In the genomic region with DNA sequence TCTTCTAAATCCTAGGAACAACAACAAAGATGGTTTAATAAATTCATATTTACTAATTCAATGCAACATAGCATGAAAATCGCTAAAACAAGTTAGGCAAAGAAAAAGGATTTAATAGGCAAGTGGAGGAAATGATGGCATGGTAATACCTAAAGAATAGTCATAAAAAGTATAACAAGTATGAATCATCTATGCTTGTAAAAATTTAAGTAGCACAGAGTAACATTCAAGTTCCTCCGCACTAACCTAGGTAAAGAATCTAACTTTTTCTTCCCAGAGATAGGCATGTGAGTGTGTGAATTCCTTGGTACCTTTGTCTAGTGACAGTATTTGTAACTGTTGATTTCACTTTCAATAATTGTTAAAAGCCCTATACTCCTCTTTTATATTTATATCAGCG, we compare ENCODE assay signal across 1 cellular context.
TF ChIP-seq lines count a peak whose summit lies in the region.

No MANE protein-coding gene starts in this region.

TF ChIP-seq in GM12878, 131 proteins besides CTCF, POLR2A, EP300 and RAD21:
- TF ChIP-seq SP1 (IDR thresholded peaks at IDR 0.05; ENCODE audit: low read depth, low read length) (no peak), MEF2B (IDR thresholded peaks at IDR 0.05; ENCODE audit: partially characterized antibody, poor library complexity, severe bottlenecking) (no peak), SUZ12 (IDR thresholded peaks at IDR 0.05; ENCODE audit: unreplicated experiment) (no peak), JUND (IDR thresholded peaks at IDR 0.05; ENCODE audit: low read depth, low read length) (no peak), MYC (IDR thresholded peaks at IDR 0.05; ENCODE audit: insufficient read depth, insufficient read length, insufficient replicate concordance, low read length, severe bottlenecking) (no peak), NRF1 (conservative IDR thresholded peaks at IDR 0.05; ENCODE audit: low read depth, low read length) (no peak), CEBPB (IDR thresholded peaks at IDR 0.05; ENCODE audit: borderline replicate concordance in 1 of 2, low read depth in 2 of 2, low read length in 2 of 2) (no peak), ZNF384 (IDR thresholded peaks at IDR 0.05; ENCODE audit: borderline replicate concordance, low read depth, low read length) (no peak), BMI1 (IDR thresholded peaks at IDR 0.05; ENCODE audit: borderline replicate concordance) (no peak), ZNF217 (IDR thresholded peaks at IDR 0.05) (no peak), BHLHE40 (IDR thresholded peaks at IDR 0.05; ENCODE audit: borderline replicate concordance in 1 of 2, low read depth in 2 of 2, low read length in 1 of 2) (no peak), GABPA (IDR thresholded peaks at IDR 0.05; ENCODE audit: low read depth) (no peak), MEF2A (IDR thresholded peaks at IDR 0.05; ENCODE audit: insufficient read depth, low read depth, low read length) (no peak)
- TF ChIP-seq, protein P1, sequence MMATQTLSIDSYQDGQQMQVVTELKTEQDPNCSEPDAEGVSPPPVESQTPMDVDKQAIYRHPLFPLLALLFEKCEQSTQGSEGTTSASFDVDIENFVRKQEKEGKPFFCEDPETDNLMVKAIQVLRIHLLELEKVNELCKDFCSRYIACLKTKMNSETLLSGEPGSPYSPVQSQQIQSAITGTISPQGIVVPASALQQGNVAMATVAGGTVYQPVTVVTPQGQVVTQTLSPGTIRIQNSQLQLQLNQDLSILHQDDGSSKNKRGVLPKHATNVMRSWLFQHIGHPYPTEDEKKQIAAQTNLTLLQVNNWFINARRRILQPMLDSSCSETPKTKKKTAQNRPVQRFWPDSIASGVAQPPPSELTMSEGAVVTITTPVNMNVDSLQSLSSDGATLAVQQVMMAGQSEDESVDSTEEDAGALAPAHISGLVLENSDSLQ (IDR thresholded peaks at IDR 0.05), result no peak
- TF ChIP-seq, protein P2, sequence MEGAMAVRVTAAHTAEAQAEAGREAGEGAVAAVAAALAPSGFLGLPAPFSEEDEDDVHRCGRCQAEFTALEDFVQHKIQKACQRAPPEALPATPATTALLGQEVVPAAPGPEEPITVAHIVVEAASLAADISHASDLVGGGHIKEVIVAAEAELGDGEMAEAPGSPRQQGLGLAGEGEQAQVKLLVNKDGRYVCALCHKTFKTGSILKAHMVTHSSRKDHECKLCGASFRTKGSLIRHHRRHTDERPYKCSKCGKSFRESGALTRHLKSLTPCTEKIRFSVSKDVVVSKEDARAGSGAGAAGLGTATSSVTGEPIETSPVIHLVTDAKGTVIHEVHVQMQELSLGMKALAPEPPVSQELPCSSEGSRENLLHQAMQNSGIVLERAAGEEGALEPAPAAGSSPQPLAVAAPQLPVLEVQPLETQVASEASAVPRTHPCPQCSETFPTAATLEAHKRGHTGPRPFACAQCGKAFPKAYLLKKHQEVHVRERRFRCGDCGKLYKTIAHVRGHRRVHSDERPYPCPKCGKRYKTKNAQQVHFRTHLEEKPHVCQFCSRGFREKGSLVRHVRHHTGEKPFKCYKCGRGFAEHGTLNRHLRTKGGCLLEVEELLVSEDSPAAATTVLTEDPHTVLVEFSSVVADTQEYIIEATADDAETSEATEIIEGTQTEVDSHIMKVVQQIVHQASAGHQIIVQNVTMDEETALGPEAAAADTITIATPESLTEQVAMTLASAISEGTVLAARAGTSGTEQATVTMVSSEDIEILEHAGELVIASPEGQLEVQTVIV (IDR thresholded peaks at IDR 0.05; ENCODE audit: borderline replicate concordance, partially characterized antibody), result no peak
- TF ChIP-seq, protein P3, sequence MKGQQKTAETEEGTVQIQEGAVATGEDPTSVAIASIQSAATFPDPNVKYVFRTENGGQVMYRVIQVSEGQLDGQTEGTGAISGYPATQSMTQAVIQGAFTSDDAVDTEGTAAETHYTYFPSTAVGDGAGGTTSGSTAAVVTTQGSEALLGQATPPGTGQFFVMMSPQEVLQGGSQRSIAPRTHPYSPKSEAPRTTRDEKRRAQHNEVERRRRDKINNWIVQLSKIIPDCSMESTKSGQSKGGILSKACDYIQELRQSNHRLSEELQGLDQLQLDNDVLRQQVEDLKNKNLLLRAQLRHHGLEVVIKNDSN (IDR thresholded peaks at IDR 0.05; ENCODE audit: borderline replicate concordance, extremely low read length, insufficient read depth, low read depth, low read length), result no peak
- TF ChIP-seq, protein P4, sequence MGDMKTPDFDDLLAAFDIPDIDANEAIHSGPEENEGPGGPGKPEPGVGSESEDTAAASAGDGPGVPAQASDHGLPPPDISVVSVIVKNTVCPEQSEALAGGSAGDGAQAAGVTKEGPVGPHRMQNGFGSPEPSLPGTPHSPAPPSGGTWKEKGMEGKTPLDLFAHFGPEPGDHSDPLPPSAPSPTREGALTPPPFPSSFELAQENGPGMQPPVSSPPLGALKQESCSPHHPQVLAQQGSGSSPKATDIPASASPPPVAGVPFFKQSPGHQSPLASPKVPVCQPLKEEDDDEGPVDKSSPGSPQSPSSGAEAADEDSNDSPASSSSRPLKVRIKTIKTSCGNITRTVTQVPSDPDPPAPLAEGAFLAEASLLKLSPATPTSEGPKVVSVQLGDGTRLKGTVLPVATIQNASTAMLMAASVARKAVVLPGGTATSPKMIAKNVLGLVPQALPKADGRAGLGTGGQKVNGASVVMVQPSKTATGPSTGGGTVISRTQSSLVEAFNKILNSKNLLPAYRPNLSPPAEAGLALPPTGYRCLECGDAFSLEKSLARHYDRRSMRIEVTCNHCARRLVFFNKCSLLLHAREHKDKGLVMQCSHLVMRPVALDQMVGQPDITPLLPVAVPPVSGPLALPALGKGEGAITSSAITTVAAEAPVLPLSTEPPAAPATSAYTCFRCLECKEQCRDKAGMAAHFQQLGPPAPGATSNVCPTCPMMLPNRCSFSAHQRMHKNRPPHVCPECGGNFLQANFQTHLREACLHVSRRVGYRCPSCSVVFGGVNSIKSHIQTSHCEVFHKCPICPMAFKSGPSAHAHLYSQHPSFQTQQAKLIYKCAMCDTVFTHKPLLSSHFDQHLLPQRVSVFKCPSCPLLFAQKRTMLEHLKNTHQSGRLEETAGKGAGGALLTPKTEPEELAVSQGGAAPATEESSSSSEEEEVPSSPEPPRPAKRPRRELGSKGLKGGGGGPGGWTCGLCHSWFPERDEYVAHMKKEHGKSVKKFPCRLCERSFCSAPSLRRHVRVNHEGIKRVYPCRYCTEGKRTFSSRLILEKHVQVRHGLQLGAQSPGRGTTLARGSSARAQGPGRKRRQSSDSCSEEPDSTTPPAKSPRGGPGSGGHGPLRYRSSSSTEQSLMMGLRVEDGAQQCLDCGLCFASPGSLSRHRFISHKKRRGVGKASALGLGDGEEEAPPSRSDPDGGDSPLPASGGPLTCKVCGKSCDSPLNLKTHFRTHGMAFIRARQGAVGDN (IDR thresholded peaks at IDR 0.05), result no peak
TF ChIP-seq in GM12878: peak in this region for 0.
